1 cellular context compared by ENCODE assay signal in the genomic region with DNA sequence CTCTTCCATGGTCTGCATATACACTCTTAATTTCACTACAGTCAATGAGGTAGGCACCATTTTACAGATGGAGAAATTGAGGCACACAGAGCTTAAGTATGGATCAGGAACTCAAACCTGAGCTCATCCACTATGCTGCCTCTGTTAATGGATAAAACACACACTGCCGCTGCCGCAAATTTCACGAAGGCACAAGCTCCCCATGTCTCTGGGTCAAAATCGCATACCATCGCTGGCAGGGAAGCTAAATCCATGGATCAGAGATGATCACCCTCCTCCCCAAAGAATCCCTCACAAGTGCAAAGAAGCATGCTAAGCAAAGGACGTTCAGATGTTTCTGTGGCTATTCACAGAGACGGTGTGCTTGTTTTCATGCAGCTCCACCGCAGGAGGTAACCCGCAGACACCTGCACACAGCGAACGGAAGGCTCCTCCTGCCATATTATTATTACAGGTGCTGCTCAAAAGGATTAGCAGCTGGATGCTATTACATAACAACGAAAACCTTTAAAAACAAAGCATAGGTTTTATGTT.
TF ChIP-seq lines count a peak whose summit lies in the region.

No MANE protein-coding gene starts in this region.

TF ChIP-seq in WTC11, 78 proteins besides CTCF, POLR2A, EP300 and RAD21 (continued from another document):
- TF ChIP-seq, protein P1, sequence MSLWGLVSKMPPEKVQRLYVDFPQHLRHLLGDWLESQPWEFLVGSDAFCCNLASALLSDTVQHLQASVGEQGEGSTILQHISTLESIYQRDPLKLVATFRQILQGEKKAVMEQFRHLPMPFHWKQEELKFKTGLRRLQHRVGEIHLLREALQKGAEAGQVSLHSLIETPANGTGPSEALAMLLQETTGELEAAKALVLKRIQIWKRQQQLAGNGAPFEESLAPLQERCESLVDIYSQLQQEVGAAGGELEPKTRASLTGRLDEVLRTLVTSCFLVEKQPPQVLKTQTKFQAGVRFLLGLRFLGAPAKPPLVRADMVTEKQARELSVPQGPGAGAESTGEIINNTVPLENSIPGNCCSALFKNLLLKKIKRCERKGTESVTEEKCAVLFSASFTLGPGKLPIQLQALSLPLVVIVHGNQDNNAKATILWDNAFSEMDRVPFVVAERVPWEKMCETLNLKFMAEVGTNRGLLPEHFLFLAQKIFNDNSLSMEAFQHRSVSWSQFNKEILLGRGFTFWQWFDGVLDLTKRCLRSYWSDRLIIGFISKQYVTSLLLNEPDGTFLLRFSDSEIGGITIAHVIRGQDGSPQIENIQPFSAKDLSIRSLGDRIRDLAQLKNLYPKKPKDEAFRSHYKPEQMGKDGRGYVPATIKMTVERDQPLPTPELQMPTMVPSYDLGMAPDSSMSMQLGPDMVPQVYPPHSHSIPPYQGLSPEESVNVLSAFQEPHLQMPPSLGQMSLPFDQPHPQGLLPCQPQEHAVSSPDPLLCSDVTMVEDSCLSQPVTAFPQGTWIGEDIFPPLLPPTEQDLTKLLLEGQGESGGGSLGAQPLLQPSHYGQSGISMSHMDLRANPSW (CRISPR knock-in tag; conservative IDR thresholded peaks at IDR 0.05; ENCODE audit: low read depth), result no peak
- TF ChIP-seq, protein P2, sequence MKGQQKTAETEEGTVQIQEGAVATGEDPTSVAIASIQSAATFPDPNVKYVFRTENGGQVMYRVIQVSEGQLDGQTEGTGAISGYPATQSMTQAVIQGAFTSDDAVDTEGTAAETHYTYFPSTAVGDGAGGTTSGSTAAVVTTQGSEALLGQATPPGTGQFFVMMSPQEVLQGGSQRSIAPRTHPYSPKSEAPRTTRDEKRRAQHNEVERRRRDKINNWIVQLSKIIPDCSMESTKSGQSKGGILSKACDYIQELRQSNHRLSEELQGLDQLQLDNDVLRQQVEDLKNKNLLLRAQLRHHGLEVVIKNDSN (CRISPR knock-in tag; IDR thresholded peaks at IDR 0.05), result no peak
